19 cellular contexts compared by ENCODE assay signal in genomic region chr6:62652692-62653328, GRCh38.
A peak's percentile ranks its signal among the peaks of the same experiment; 100 is the strongest.
DNase-seq lines count a peak whose midpoint lies in the region; ATAC-seq and TF ChIP-seq lines count a peak whose summit lies in the region.
"Had no signal": no experiment of that assay in that cellular context is flagged by ENCODE, and none has a peak within 500 bp of the region (broad histone marks: within the 10 kb centered on the region; RNA-seq: fewer than 3 reads in every experiment).

No MANE protein-coding gene starts in this region.

- H3K4me1 Mint-ChIP-seq in activated naive CD4-positive, alpha-beta T cell treated with anti-CD3 and anti-CD28 coated beads, Interleukin-2, amount 10 ng/mL, durations not matched to agents 7 days and 5 days: no peaks in the 10 kb centered on the region
- H3K4me1 Mint-ChIP-seq: nephron progenitor cell had no signal

- H3K9me3 Mint-ChIP-seq in activated naive CD4-positive, alpha-beta T cell treated with anti-CD3 and anti-CD28 coated beads, Interleukin-2, amount 10 ng/mL, durations not matched to agents 7 days and 5 days: peaks cover 30% of the 10 kb centered on the region

- H3K27me3 ChIP-seq in effector memory CD4-positive, alpha-beta T cell (replicated peaks; ENCODE audit: control insufficient read depth, insufficient read depth, low read length, poor library complexity, severe bottlenecking): no peaks in the 10 kb centered on the region
- H3K27me3 ChIP-seq: BLaER1 had no signal

- DNase-seq in GM12865 (ENCODE audit: low read depth): peak; percentile 4
- peak; percentile 6 for DNase-seq in LHCN-M2 (ENCODE audit: low read depth)
- DNase-seq in choroid plexus epithelial cell (ENCODE audit: low read depth): peak; percentile 51
- DNase-seq in iris pigment epithelial cell (ENCODE audit: low read depth): peak; percentile 32
- DNase-seq in activated T-cell treated with anti-CD3 and anti-CD28 coated beads for 4 hours: no peak
- no peak for DNase-seq in activated naive CD4-positive, alpha-beta T cell treated with anti-CD3 and anti-CD28 coated beads, Interleukin-2, amount 10 ng/mL, durations not matched to agents 7 days and 5 days
- no peak for DNase-seq in effector memory CD4-positive, alpha-beta T cell
- DNase-seq: activated CD4-positive, CD25-positive, alpha-beta regulatory T cell treated with anti-CD3 and anti-CD28 coated beads, Interleukin-2, amount 50 U/mL, for 72 hours; activated CD8-positive, alpha-beta memory T cell treated with anti-CD3 and anti-CD28 coated beads, Interleukin-2, amount 50 U/mL, for 4 hours; activated naive CD4-positive, alpha-beta T cell treated with anti-CD3 and anti-CD28 coated beads for 36 hours; EL; lower lobe of right lung; NCI-H526 treated with DMSO at 0.1 percent for 48 hours; nephron progenitor cell had no signal

- H3K4me1 ChIP-seq in effector memory CD4-positive, alpha-beta T cell (ENCODE audit: control insufficient read depth, insufficient read depth, low read length, poor library complexity, severe bottlenecking): no peaks in the 10 kb centered on the region
- H3K4me1 ChIP-seq: BLaER1, lower lobe of right lung had no signal

- H3K36me3 Mint-ChIP-seq in activated naive CD4-positive, alpha-beta T cell treated with anti-CD3 and anti-CD28 coated beads, Interleukin-2, amount 10 ng/mL, durations not matched to agents 7 days and 5 days: no peaks in the 10 kb centered on the region

- no peak for ATAC-seq in GM18519 (IDR thresholded peaks at IDR 0.05; ENCODE audit: low FRiP score, unreplicated experiment)
- ATAC-seq: esophagus mucosa, lower lobe of right lung had no signal

- TF ChIP-seq CTCF in GM12865 (IDR thresholded peaks at IDR 0.05; ENCODE audit: insufficient read depth, low read depth, low read length, missing control alignments) (no peak), choroid plexus epithelial cell (conservative IDR thresholded peaks at IDR 0.05; ENCODE audit: low read depth, low read length) (no peak)

- H3K27ac ChIP-seq in effector memory CD4-positive, alpha-beta T cell (ENCODE audit: insufficient read depth, low read length, poor library complexity, severe bottlenecking): no peak overlapping the region
- H3K27ac ChIP-seq: BLaER1, KMS-11, lower lobe of right lung, thoracic aorta had no signal

- no peaks in the 10 kb centered on the region for H3K36me3 ChIP-seq in effector memory CD4-positive, alpha-beta T cell (ENCODE audit: control insufficient read depth, insufficient read depth, low read length)
- H3K36me3 ChIP-seq: BLaER1, lower lobe of right lung, thoracic aorta had no signal

- CTCF ChIA-PET in activated naive CD4-positive, alpha-beta T cell treated with anti-CD3 and anti-CD28 coated beads, Interleukin-2, amount 10 ng/mL, durations not matched to agents 7 days and 5 days (lab: Charles Lee): no interaction called here

- H3K27ac Mint-ChIP-seq in activated naive CD4-positive, alpha-beta T cell treated with anti-CD3 and anti-CD28 coated beads, Interleukin-2, amount 10 ng/mL, durations not matched to agents 7 days and 5 days: no peak overlapping the region
- H3K27ac Mint-ChIP-seq: activated naive CD4-positive, alpha-beta T cell treated with anti-CD3 and anti-CD28 coated beads for 36 hours; nephron progenitor cell had no signal

- H3K4me3 ChIP-seq in GM12865 (ENCODE audit: low read depth, low read length): no peak overlapping the region
- no peak overlapping the region for H3K4me3 ChIP-seq in choroid plexus epithelial cell (ENCODE audit: low read depth, low read length)
- no peak overlapping the region for H3K4me3 ChIP-seq in effector memory CD4-positive, alpha-beta T cell (ENCODE audit: insufficient read depth, low read depth, low read length, poor library complexity, severe bottlenecking)
- H3K4me3 ChIP-seq: BLaER1, lower lobe of right lung, thoracic aorta had no signal

- peaks cover 9% of the 10 kb centered on the region for H3K9me3 ChIP-seq in effector memory CD4-positive, alpha-beta T cell (ENCODE audit: control insufficient read depth, low read length)

- H3K4me3 Mint-ChIP-seq in activated naive CD4-positive, alpha-beta T cell treated with anti-CD3 and anti-CD28 coated beads, Interleukin-2, amount 10 ng/mL, durations not matched to agents 7 days and 5 days: no peak overlapping the region
- H3K4me3 Mint-ChIP-seq: activated naive CD4-positive, alpha-beta T cell treated with anti-CD3 and anti-CD28 coated beads for 36 hours; nephron progenitor cell had no signal

- H3K27me3 Mint-ChIP-seq in activated naive CD4-positive, alpha-beta T cell treated with anti-CD3 and anti-CD28 coated beads, Interleukin-2, amount 10 ng/mL, durations not matched to agents 7 days and 5 days: no peaks in the 10 kb centered on the region

Comparison
In these comparisons a context has a peak if more than half of its experiments do, and no peak if none do; other contexts are left out.
1. DNase-seq: peak in GM12865 (single experiment), LHCN-M2 (single experiment), choroid plexus epithelial cell (single experiment) and iris pigment epithelial cell (single experiment); none in activated T-cell treated with anti-CD3 and anti-CD28 coated beads for 4 hours (single experiment), activated naive CD4-positive, alpha-beta T cell treated with anti-CD3 and anti-CD28 coated beads, Interleukin-2, amount 10 ng/mL, durations not matched to agents 7 days and 5 days (single experiment) and effector memory CD4-positive, alpha-beta T cell (0 of 3).